In the genomic region with DNA sequence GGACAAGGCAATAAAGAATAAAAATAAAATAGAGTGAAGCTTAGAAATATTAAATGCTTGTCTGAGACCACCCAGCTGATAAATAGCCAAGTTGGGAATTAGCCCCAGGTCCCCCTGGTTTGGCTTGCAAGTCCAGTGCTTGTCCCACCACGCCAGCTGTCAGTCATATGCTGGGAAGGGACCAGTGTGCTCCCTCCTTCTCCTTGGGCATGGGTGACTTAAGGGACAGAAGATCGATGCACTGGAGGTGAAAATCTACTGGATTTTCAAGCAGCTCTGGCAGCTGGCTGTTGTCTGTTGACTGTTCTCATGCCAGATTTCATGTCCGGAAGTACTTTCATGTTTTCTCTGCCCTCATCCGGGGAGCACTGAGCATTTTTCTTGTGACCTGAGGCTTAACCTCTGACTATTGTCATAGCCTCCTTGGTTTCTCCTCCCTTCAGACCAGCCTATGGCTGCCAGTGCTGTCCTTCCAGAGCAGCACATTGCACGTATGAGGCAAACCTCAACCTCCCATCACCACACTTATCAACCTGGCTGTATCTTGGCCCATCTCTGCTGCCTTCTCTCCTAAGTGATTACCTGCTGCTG, we compare ENCODE assay signal across 1 cellular context.
A peak's percentile ranks its signal among the peaks of the same experiment; 100 is the strongest.
TF ChIP-seq lines count a peak whose summit lies in the region.

No MANE protein-coding gene starts in this region.

TF ChIP-seq in HepG2, 621 proteins besides CTCF, POLR2A, EP300 and RAD21:
- peak; percentile 26; the same call in 1 of the 2 replicates for TF ChIP-seq NR2F6 (IDR thresholded peaks at IDR 0.05)
- peak; percentile 69 for TF ChIP-seq NR2F6 (CRISPR knock-in tag; IDR thresholded peaks at IDR 0.05)
- TF ChIP-seq, protein P1, sequence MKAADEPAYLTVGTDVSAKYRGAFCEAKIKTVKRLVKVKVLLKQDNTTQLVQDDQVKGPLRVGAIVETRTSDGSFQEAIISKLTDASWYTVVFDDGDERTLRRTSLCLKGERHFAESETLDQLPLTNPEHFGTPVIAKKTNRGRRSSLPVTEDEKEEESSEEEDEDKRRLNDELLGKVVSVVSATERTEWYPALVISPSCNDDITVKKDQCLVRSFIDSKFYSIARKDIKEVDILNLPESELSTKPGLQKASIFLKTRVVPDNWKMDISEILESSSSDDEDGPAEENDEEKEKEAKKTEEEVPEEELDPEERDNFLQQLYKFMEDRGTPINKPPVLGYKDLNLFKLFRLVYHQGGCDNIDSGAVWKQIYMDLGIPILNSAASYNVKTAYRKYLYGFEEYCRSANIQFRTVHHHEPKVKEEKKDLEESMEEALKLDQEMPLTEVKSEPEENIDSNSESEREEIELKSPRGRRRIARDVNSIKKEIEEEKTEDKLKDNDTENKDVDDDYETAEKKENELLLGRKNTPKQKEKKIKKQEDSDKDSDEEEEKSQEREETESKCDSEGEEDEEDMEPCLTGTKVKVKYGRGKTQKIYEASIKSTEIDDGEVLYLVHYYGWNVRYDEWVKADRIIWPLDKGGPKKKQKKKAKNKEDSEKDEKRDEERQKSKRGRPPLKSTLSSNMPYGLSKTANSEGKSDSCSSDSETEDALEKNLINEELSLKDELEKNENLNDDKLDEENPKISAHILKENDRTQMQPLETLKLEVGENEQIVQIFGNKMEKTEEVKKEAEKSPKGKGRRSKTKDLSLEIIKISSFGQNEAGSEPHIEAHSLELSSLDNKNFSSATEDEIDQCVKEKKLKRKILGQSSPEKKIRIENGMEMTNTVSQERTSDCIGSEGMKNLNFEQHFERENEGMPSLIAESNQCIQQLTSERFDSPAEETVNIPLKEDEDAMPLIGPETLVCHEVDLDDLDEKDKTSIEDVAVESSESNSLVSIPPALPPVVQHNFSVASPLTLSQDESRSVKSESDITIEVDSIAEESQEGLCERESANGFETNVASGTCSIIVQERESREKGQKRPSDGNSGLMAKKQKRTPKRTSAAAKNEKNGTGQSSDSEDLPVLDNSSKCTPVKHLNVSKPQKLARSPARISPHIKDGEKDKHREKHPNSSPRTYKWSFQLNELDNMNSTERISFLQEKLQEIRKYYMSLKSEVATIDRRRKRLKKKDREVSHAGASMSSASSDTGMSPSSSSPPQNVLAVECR (CRISPR knock-in tag; IDR thresholded peaks at IDR 0.05; ENCODE audit: borderline replicate concordance) = no peak
- no peak for TF ChIP-seq FOSL1 (CRISPR knock-in tag; IDR thresholded peaks at IDR 0.05; ENCODE audit: borderline replicate concordance)
- peak; percentile 56; the same call in 1 of the 2 replicates for TF ChIP-seq ETV5 (CRISPR knock-in tag; IDR thresholded peaks at IDR 0.05; ENCODE audit: borderline replicate concordance)
- TF ChIP-seq ZNF292 (CRISPR knock-in tag; IDR thresholded peaks at IDR 0.05; ENCODE audit: borderline replicate concordance, low read depth) = no peak
- no peak for TF ChIP-seq NFIC (IDR thresholded peaks at IDR 0.05; ENCODE audit: low read length)
- no peak for TF ChIP-seq GABPA (IDR thresholded peaks at IDR 0.05; ENCODE audit: low read depth, low read length)
- TF ChIP-seq GABPA (CRISPR knock-in tag; IDR thresholded peaks at IDR 0.05; ENCODE audit: low read depth) = peak; percentile 64
- TF ChIP-seq, protein P2, sequence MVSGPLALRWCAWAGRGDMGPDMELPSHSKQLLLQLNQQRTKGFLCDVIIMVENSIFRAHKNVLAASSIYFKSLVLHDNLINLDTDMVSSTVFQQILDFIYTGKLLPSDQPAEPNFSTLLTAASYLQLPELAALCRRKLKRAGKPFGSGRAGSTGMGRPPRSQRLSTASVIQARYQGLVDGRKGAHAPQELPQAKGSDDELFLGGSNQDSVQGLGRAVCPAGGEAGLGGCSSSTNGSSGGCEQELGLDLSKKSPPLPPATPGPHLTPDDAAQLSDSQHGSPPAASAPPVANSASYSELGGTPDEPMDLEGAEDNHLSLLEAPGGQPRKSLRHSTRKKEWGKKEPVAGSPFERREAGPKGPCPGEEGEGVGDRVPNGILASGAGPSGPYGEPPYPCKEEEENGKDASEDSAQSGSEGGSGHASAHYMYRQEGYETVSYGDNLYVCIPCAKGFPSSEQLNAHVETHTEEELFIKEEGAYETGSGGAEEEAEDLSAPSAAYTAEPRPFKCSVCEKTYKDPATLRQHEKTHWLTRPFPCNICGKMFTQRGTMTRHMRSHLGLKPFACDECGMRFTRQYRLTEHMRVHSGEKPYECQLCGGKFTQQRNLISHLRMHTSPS (CRISPR knock-in tag; IDR thresholded peaks at IDR 0.05; ENCODE audit: low read depth) = no peak
- TF ChIP-seq IRX3 (CRISPR knock-in tag; IDR thresholded peaks at IDR 0.05; ENCODE audit: borderline replicate concordance, low read depth) = no peak
- TF ChIP-seq MED1 (CRISPR knock-in tag; IDR thresholded peaks at IDR 0.05) = no peak
- TF ChIP-seq RARA (CRISPR knock-in tag; IDR thresholded peaks at IDR 0.05) = 0 out of 2 replicates have a peak, but pooled peaks have one; percentile 29
- TF ChIP-seq, protein P3, sequence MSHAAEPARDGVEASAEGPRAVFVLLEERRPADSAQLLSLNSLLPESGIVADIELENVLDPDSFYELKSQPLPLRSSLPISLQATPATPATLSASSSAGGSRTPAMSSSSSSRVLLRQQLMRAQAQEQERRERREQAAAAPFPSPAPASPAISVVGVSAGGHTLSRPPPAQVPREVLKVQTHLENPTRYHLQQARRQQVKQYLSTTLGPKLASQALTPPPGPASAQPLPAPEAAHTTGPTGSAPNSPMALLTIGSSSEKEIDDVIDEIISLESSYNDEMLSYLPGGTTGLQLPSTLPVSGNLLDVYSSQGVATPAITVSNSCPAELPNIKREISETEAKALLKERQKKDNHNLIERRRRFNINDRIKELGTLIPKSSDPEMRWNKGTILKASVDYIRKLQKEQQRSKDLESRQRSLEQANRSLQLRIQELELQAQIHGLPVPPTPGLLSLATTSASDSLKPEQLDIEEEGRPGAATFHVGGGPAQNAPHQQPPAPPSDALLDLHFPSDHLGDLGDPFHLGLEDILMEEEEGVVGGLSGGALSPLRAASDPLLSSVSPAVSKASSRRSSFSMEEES (CRISPR knock-in tag; IDR thresholded peaks at IDR 0.05) = no peak
- TF ChIP-seq HOXA9 (CRISPR knock-in tag; IDR thresholded peaks at IDR 0.05; ENCODE audit: borderline replicate concordance) = no peak
- TF ChIP-seq ZNF263 (CRISPR knock-in tag; IDR thresholded peaks at IDR 0.05) = peak; percentile 72
- no peak for TF ChIP-seq NFATC3 (CRISPR knock-in tag; IDR thresholded peaks at IDR 0.05)
